Comparison of ENCODE assay signal across 1 cellular context in the genomic region with DNA sequence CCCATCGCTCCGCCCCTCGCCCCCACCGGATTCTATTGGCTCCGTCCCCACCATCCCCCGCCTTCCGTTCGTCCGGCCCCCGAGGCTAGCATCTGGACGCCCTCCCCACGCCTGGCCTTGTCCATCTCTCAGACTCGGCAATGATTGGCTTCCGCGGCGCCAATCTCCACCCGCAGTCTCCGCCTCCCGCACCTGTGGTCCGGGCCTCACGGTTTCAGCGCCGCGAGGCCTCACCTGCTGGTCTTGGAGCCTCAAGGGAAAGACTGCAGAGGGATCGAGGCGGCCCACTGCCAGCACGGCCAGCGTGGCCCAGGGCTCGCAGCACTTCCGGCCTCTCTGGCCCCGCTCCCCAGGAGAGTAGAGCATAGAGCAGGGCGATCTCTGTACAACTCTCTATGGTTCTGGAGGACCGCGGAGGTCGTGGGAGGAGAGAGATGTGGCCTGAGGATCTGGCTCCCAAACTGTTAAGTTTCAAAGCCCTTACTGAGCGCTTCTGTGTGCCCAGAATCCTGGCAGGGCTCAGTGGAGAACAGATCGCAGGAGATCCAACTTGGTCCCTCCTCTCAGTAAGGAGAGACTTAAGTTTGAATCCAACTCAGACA.
TF ChIP-seq lines count a peak whose summit lies in the region.

A gene (minus strand): TSS at position 329 of the 602 bp plus-strand sequence. CDS start 543 bp downstream, outside the sequence.

TF ChIP-seq in endothelial cell of umbilical vein, 7 proteins besides CTCF, POLR2A, EP300 and RAD21 (continued from another document):
- TF ChIP-seq, protein P1, sequence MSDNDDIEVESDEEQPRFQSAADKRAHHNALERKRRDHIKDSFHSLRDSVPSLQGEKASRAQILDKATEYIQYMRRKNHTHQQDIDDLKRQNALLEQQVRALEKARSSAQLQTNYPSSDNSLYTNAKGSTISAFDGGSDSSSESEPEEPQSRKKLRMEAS (IDR thresholded peaks at IDR 0.05; ENCODE audit: insufficient read depth, insufficient read length) = no peak
